In the genomic region with DNA sequence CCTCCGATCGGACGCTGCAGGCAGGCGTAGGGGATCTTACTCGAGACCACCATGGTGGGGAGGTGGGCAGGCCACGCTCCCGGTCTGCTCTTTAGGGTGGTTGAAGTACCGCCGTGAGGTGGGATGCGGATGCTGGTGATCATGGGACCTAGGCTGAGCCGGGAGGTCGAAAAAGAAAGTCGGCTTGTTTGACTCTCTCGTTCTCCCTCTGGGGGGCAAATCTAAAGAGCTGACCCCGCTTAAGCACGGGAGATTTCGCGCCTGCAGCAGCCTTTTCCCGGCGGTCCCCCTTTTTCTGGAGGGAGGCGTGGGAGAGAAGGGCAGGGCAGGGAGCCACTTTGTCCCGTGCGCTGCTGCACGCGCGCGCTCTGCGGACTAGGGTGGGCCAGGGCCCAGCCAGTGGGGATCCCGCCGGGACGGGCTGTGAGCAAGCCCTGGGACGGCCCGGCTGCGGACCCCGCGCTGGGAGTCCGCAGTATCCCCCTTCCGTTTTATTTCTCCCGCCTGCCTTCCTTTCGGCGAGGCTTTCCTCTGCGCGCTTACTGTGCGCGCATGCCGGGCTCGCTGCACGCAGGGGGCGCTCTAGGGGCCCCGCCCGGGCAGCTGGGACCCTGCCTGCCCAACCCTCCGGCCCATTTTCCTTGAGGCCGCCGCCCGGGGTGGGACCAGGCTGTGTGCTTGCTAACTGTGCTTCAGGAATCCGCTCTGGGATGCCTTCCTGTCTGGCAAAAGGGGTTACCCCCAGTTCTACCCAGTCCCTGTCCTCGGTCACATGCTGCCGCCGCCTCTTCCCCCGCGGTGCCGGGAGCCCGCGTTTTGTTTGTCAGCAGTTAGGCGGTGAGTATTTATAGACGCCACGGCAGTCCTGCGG, we compare ENCODE assay signal across 8 cellular contexts.
DNase-seq lines count a peak whose midpoint lies in the region; ATAC-seq and TF ChIP-seq lines count a peak whose summit lies in the region.

No MANE protein-coding gene starts in this region.

- in situ Hi-C loops in astrocyte of the spinal cord (cut with HindIII; ENCODE audit: low sequenced_read_pairs), result no loop called here

- DNase-seq in GM03348 (ENCODE audit: low spot score) (peak; percentile 86), astrocyte of the spinal cord (ENCODE audit: low read depth, low spot score) (peak; percentile 66), skeletal muscle cell (ENCODE audit: low read depth) (no peak)
- no peak for DNase-seq in effector CD8-positive, alpha-beta T cell (lab: John Stamatoyannopoulos, UW)

- TF ChIP-seq CTCF in astrocyte of the spinal cord (IDR thresholded peaks at IDR 0.05; ENCODE audit: low read depth, low read length), result peak; percentile 74

- no peaks in the 10 kb centered on the region for H3K9me3 ChIP-seq in iPS-18c (ENCODE audit: control insufficient read depth, insufficient read depth, low read length)

- ATAC-seq in HG02884 (IDR thresholded peaks at IDR 0.05; ENCODE audit: unreplicated experiment) (peak; percentile 55), SK-N-SH treated with all-trans-retinoic acid at 6 μM for 48 hours (peak; percentile 81), GM18520 (IDR thresholded peaks at IDR 0.05; ENCODE audit: unreplicated experiment) (no peak)

- peak overlapping the region; percentile 87 for H3K4me3 ChIP-seq in astrocyte of the spinal cord (ENCODE audit: low read depth, low read length)
- H3K4me3 ChIP-seq in iPS-18c (ENCODE audit: insufficient read depth, low read depth, low read length), result peak overlapping the region; percentile 87
- peak overlapping the region; percentile 77 for H3K4me3 ChIP-seq in skeletal muscle cell (ENCODE audit: low read depth, low read length)

TF ChIP-seq in SK-N-SH treated with all-trans-retinoic acid at 6 μM for 48 hours, 23 proteins besides CTCF, POLR2A, EP300 and RAD21:
- TF ChIP-seq TOX (CRISPR knock-in tag; IDR thresholded peaks at IDR 0.05; ENCODE audit: borderline replicate concordance) (no peak), RARB (CRISPR knock-in tag; IDR thresholded peaks at IDR 0.05) (no peak), GLIS3 (CRISPR knock-in tag; IDR thresholded peaks at IDR 0.05) (no peak), CSDC2 (CRISPR knock-in tag; IDR thresholded peaks at IDR 0.05) (no peak), ZNF565 (CRISPR knock-in tag; conservative IDR thresholded peaks at IDR 0.05; ENCODE audit: low read depth) (no peak), PPARA (CRISPR knock-in tag; IDR thresholded peaks at IDR 0.05; ENCODE audit: borderline replicate concordance) (no peak), ZFP3 (CRISPR knock-in tag; IDR thresholded peaks at IDR 0.05) (no peak), CSRNP3 (CRISPR knock-in tag; IDR thresholded peaks at IDR 0.05) (no peak), OSR1 (CRISPR knock-in tag; IDR thresholded peaks at IDR 0.05) (no peak), TCF4 (CRISPR knock-in tag; IDR thresholded peaks at IDR 0.05; ENCODE audit: borderline replicate concordance) (no peak), ZC3H10 (CRISPR knock-in tag; IDR thresholded peaks at IDR 0.05) (no peak), ISL1 (CRISPR knock-in tag; IDR thresholded peaks at IDR 0.05) (no peak), BACH2 (CRISPR knock-in tag; IDR thresholded peaks at IDR 0.05; ENCODE audit: borderline replicate concordance) (no peak), ZNF70 (CRISPR knock-in tag; IDR thresholded peaks at IDR 0.05) (no peak), ESRRG (CRISPR knock-in tag; IDR thresholded peaks at IDR 0.05) (no peak), ARNTL (CRISPR knock-in tag; IDR thresholded peaks at IDR 0.05; ENCODE audit: borderline replicate concordance, low read depth) (no peak), TSHZ2 (CRISPR knock-in tag; IDR thresholded peaks at IDR 0.05) (no peak), POU6F1 (CRISPR knock-in tag; IDR thresholded peaks at IDR 0.05; ENCODE audit: borderline replicate concordance, low read depth) (no peak)
- TF ChIP-seq, protein P1, sequence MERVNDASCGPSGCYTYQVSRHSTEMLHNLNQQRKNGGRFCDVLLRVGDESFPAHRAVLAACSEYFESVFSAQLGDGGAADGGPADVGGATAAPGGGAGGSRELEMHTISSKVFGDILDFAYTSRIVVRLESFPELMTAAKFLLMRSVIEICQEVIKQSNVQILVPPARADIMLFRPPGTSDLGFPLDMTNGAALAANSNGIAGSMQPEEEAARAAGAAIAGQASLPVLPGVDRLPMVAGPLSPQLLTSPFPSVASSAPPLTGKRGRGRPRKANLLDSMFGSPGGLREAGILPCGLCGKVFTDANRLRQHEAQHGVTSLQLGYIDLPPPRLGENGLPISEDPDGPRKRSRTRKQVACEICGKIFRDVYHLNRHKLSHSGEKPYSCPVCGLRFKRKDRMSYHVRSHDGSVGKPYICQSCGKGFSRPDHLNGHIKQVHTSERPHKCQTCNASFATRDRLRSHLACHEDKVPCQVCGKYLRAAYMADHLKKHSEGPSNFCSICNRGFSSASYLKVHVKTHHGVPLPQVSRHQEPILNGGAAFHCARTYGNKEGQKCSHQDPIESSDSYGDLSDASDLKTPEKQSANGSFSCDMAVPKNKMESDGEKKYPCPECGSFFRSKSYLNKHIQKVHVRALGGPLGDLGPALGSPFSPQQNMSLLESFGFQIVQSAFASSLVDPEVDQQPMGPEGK (CRISPR knock-in tag; IDR thresholded peaks at IDR 0.05; ENCODE audit: borderline replicate concordance), result no peak
- TF ChIP-seq, protein P2, sequence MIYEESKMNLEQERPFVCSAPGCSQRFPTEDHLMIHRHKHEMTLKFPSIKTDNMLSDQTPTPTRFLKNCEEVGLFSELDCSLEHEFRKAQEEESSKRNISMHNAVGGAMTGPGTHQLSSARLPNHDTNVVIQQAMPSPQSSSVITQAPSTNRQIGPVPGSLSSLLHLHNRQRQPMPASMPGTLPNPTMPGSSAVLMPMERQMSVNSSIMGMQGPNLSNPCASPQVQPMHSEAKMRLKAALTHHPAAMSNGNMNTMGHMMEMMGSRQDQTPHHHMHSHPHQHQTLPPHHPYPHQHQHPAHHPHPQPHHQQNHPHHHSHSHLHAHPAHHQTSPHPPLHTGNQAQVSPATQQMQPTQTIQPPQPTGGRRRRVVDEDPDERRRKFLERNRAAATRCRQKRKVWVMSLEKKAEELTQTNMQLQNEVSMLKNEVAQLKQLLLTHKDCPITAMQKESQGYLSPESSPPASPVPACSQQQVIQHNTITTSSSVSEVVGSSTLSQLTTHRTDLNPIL (CRISPR knock-in tag; IDR thresholded peaks at IDR 0.05; ENCODE audit: low read depth), result no peak

Comparison
In these comparisons a context has a peak if more than half of its experiments do, and no peak if none do; other contexts are left out.
1. DNase-seq: peak in GM03348 (single experiment) and astrocyte of the spinal cord (single experiment); none in skeletal muscle cell (single experiment) and effector CD8-positive, alpha-beta T cell (single experiment).
2. Peak in every context shown above with its lines, with median percentiles within 50 percentile points of each other: H3K4me3 ChIP-seq.